In genomic region chr5:104015765-104016164, GRCh38 we compare ENCODE assay signal across 9 cellular contexts.
"Had no signal": no experiment of that assay in that cellular context is flagged by ENCODE, and none has a peak within 500 bp of the region (broad histone marks: within the 10 kb centered on the region; RNA-seq: fewer than 3 reads in every experiment).

No MANE protein-coding gene starts in this region.

- H3K27ac ChIP-seq: GM23248, HL-60 had no signal

- H3K27ac Mint-ChIP-seq: IgD-negative memory B cell had no signal

- DNase-seq: GM23248, GOT3, H7, KG1 had no signal

- FAIRE-seq: HepG2 had no signal

- H3K4me3 Mint-ChIP-seq: IgD-negative memory B cell had no signal

- H3K4me3 ChIP-seq: GM23248, HAP-1 had no signal

- ATAC-seq: HCT116, HepG2 had no signal

- H3K4me1 Mint-ChIP-seq: IgD-negative memory B cell had no signal

- H3K27me3 Mint-ChIP-seq: IgD-negative memory B cell had no signal

- H3K9ac ChIP-seq: GM23248 had no signal

- H2AFZ ChIP-seq: GM23248 had no signal

- H3K36me3 ChIP-seq: HAP-1 had no signal

- H3K36me3 Mint-ChIP-seq: IgD-negative memory B cell had no signal

- H3K4me1 ChIP-seq: HAP-1 had no signal

- H3K9me3 ChIP-seq: HAP-1 had no signal
